Comparison of ENCODE assay signal across 26 cellular contexts in genomic region chr7:103571591-103571990, GRCh38.
"Had no signal": no experiment of that assay in that cellular context is flagged by ENCODE, and none has a peak within 500 bp of the region (broad histone marks: within the 10 kb centered on the region; RNA-seq: fewer than 3 reads in every experiment).

No MANE protein-coding gene starts in this region.

- FAIRE-seq: urothelium cell line had no signal

- H3K9me3 ChIP-seq: ovary, psoas muscle, stomach, thoracic aorta, thyroid gland, tibial nerve, upper lobe of left lung, vagina had no signal

- H3K36me3 ChIP-seq: neural progenitor cell, ovary, stomach, thoracic aorta, thyroid gland, tibial nerve, upper lobe of left lung, vagina had no signal

- H3K4me3 ChIP-seq: neural progenitor cell, ovary, psoas muscle, skin epidermis, stomach, thoracic aorta, thyroid gland, tibial nerve, upper lobe of left lung, vagina had no signal

- H3K9ac ChIP-seq: neural progenitor cell, parathyroid adenoma had no signal

- ATAC-seq: naive thymus-derived CD8-positive, alpha-beta T cell; natural killer cell treated with Interleukin-12 subunit alpha and Interleukin-12 subunit beta and Interleukin-15 and Interleukin-18, amount 100 ng/mL, for 72 hours; psoas muscle; right cardiac atrium; sciatic nerve; stimulated activated effector memory CD8-positive, alpha-beta T cell treated with anti-CD3 and anti-CD28 coated beads, Interleukin-12 subunit alpha, Interleukin-12 subunit beta, amount 100 ng/mL, for 72 hours; stimulated activated naive B cell treated with anti-CD40 and anti-IgM and Interleukin-4, amounts not matched to agents 10 μg/mL and 1 μg/mL and 100 μg/mL, for 72 hours had no signal

- H3K4me2 ChIP-seq: neural progenitor cell had no signal

- DNase-seq: naive thymus-derived CD8-positive, alpha-beta T cell; occipital lobe; ovary; posterior cingulate gyrus; psoas muscle; right cardiac atrium; stimulated activated CD4-positive, alpha-beta T cell treated with anti-CD3 and anti-CD28 coated beads, Interleukin-15, amount 100 ng/mL, for 24 hours; stimulated activated CD4-positive, alpha-beta T cell treated with anti-CD3 and anti-CD28 coated beads, Interleukin-2, amount 100 ng/mL, for 24 hours; stimulated activated CD4-positive, alpha-beta T cell treated with anti-CD3 and anti-CD28 coated beads, Interleukin-2, amount 100 ng/mL, for 48 hours; stimulated activated CD4-positive, alpha-beta T cell treated with anti-CD3 and anti-CD28 coated beads, Interleukin-4, amount 100 ng/mL, for 24 hours; stimulated activated naive B cell treated with anti-CD40 and anti-IgM and Interleukin-4, amounts not matched to agents 10 μg/mL and 1 μg/mL and 100 μg/mL, for 72 hours; stimulated activated naive CD4-positive, alpha-beta T cell treated with Interleukin-2 at 50 U/mL for 16 hours; stomach; thyroid gland; trophoblast cell; upper lobe of left lung had no signal

- H2AFZ ChIP-seq: neural progenitor cell, parathyroid adenoma had no signal

- H3K79me2 ChIP-seq: parathyroid adenoma had no signal

- H3K27me3 ChIP-seq: ovary, stomach, thyroid gland, tibial nerve, upper lobe of left lung, vagina had no signal

- H3K4me1 ChIP-seq: neural progenitor cell, parathyroid adenoma, psoas muscle, stomach, thyroid gland, tibial nerve, upper lobe of left lung, vagina had no signal

- H3K27ac ChIP-seq: neural progenitor cell, ovary, parathyroid adenoma, psoas muscle, skin epidermis, stomach, thoracic aorta, thyroid gland, tibial nerve, upper lobe of left lung, vagina had no signal
